7 cellular contexts compared by ENCODE assay signal in the genomic region with DNA sequence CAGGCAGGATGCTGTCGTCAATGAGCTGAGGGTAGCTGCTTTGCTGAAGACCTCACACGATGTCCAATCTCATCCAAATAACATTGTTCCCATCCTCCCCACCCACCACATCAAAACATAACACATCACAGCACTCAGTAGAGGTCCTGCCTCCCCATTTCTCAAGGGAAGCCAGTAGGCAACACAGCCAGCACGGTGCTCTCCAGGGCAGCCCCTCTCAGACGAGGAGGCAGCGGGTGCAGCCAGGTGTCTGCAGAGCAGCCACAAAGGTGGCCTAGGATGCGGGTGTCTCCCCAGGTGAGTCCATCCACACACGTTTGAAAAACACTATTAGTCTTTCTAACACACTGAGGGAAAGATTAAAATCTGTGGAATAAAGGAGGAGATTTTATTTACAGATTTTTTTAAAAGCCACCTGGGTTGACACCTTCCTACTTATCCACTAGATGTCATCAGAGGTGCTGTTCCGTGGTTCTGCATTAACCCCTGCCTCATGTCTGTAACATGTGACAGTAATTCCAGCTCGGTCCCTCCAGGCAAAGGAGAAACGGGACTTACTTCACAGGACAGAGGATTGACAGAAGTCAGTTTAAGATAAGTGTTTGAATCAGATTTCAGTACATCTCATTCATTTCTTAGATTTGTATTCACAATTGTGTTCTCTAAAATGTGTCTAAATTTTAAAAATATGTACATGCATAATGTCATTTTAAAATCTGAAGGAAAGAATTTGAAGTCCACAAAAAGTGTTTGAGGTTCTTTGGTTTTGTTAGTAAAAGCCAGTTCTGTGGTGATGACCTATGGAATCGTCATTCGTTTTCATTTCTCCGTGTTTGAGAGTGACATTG.
A peak's percentile ranks its signal among the peaks of the same experiment; 100 is the strongest.
DNase-seq lines count a peak whose midpoint lies in the region; ATAC-seq and TF ChIP-seq lines count a peak whose summit lies in the region.

No MANE protein-coding gene starts in this region.

- DNase-seq in GM10248 (ENCODE audit: extremely low spot score) (peak; percentile 71), LHCN-M2 (ENCODE audit: low read depth) (peak; percentile 51), SHP77 (lab: John Stamatoyannopoulos, UW) (peak; percentile 55 to 78), fibroblast of mammary gland (ENCODE audit: low read depth) (peak; percentile 58), renal cortical epithelial cell (ENCODE audit: low read depth) (peak; percentile 70), ovary (no peak)

- no peaks in the 10 kb centered on the region for H3K27me3 ChIP-seq in ovary

- 51 to 57% (median 52%) methylated on average over 13 of the region's 13 CpGs for WGBS in ovary, 3 donors

- POLR2A ChIA-PET in GM10248 (lab: Yijun Ruan, JAX) = no interaction called here

- no peak for TF ChIP-seq EP300 in ovary (IDR thresholded peaks at IDR 0.05)

- CTCF ChIA-PET in GM10248 (lab: Yijun Ruan, JAX) = interaction anchor here (0.6 to 2.2 kb wide), 12 partner anchors 9 to 532 kb away, joined by 3 to 8 read pairs (median 4); no protein-coding TSS in a partner anchor

- no peaks in the 10 kb centered on the region for H3K36me3 ChIP-seq in ovary

- H3K4me3 ChIP-seq in fibroblast of mammary gland (ENCODE audit: control insufficient read depth, low read depth, low read length) (no peak overlapping the region), ovary (no peak overlapping the region)

- intact Hi-C loops in ovary (cut with DNase I) = no loop called here

- peak; percentile 53 for TF ChIP-seq CTCF in GM10248 (IDR thresholded peaks at IDR 0.05; ENCODE audit: control extremely low read depth, extremely low read depth, low read depth, missing control alignments)
- peak; percentile 49 for TF ChIP-seq CTCF in fibroblast of mammary gland (conservative IDR thresholded peaks at IDR 0.05; ENCODE audit: control insufficient read depth, insufficient read depth, low read depth, low read length)
- no peak for TF ChIP-seq CTCF in ovary (IDR thresholded peaks at IDR 0.05)

- H3K27ac ChIP-seq in ovary = no peak overlapping the region

- peak; percentile 81 for ATAC-seq in GM21529 (IDR thresholded peaks at IDR 0.05; ENCODE audit: unreplicated experiment)

- H3K4me1 ChIP-seq in ovary (ENCODE audit: insufficient read depth) = peaks cover 8% of the 10 kb centered on the region

- no peak for TF ChIP-seq POLR2A in ovary (IDR thresholded peaks at IDR 0.05)

- H3K9me3 ChIP-seq in ovary = no peaks in the 10 kb centered on the region

Comparison
In these comparisons a context has a peak if more than half of its experiments do, and no peak if none do; other contexts are left out.
1. DNase-seq: peak in GM10248 (single experiment), LHCN-M2 (single experiment), SHP77 (2 of 2), fibroblast of mammary gland (single experiment) and renal cortical epithelial cell (single experiment); none in ovary (0 of 5).
2. CTCF ChIP-seq: peak in GM10248 (single experiment) and fibroblast of mammary gland (single experiment); none in ovary (0 of 3).